Comparison of ENCODE assay signal across 2 cellular contexts in genomic region chr19:32652893-32653625, GRCh38.
TF ChIP-seq lines count a peak whose summit lies in the region.

No MANE protein-coding gene starts in this region.

TF ChIP-seq in liver, 16 proteins besides CTCF, POLR2A, EP300 and RAD21:
- TF ChIP-seq JUND (IDR thresholded peaks at IDR 0.05) (no peak), FOXA2 (IDR thresholded peaks at IDR 0.05) (no peak), RXRA (IDR thresholded peaks at IDR 0.05) (peak; percentile 36 to 48), SP1 (IDR thresholded peaks at IDR 0.05) (peak; percentile 16), TAF1 (conservative IDR thresholded peaks at IDR 0.05) (no peak), REST (IDR thresholded peaks at IDR 0.05) (no peak), MAX (IDR thresholded peaks at IDR 0.05) (no peak), YY1 (IDR thresholded peaks at IDR 0.05) (peak; percentile 40), HNF4A (conservative IDR thresholded peaks at IDR 0.05) (peak; percentile 17 to 39)

TF ChIP-seq in HepG2, 621 proteins besides CTCF, POLR2A, EP300 and RAD21:
- no peak for TF ChIP-seq ZNF530 (CRISPR knock-in tag; IDR thresholded peaks at IDR 0.05; ENCODE audit: low read depth)
- TF ChIP-seq ZNF547 (CRISPR knock-in tag; IDR thresholded peaks at IDR 0.05) = no peak
- no peak for TF ChIP-seq ZBTB44 (CRISPR knock-in tag; IDR thresholded peaks at IDR 0.05)
- TF ChIP-seq PRPF4 (IDR thresholded peaks at IDR 0.05; ENCODE audit: low read depth, low read length, poor library complexity, severe bottlenecking) = no peak
- TF ChIP-seq PRMT3 (CRISPR knock-in tag; IDR thresholded peaks at IDR 0.05; ENCODE audit: borderline replicate concordance, low read depth) = no peak
- TF ChIP-seq ZNF749 (CRISPR knock-in tag; IDR thresholded peaks at IDR 0.05; ENCODE audit: borderline replicate concordance) = no peak
- no peak for TF ChIP-seq U2AF1 (optimal IDR thresholded peaks at IDR 0.05; ENCODE audit: low read depth, low read length)
- TF ChIP-seq ZNF883 (CRISPR knock-in tag; IDR thresholded peaks at IDR 0.05; ENCODE audit: not compliant biosample characterization) = no peak
- TF ChIP-seq ZBTB43 (CRISPR knock-in tag; conservative IDR thresholded peaks at IDR 0.05) = no peak
- no peak for TF ChIP-seq SMC3 (IDR thresholded peaks at IDR 0.05; ENCODE audit: low read length)
- TF ChIP-seq ZNF367 (CRISPR knock-in tag; IDR thresholded peaks at IDR 0.05; ENCODE audit: borderline replicate concordance) = no peak
- TF ChIP-seq MED8 (CRISPR knock-in tag; IDR thresholded peaks at IDR 0.05; ENCODE audit: insufficient replicate concordance) = no peak
- TF ChIP-seq ZFP62 (CRISPR knock-in tag; IDR thresholded peaks at IDR 0.05) = no peak
- no peak for TF ChIP-seq HDAC1 (CRISPR knock-in tag; IDR thresholded peaks at IDR 0.05)
- TF ChIP-seq RBM22 (optimal IDR thresholded peaks at IDR 0.05; ENCODE audit: low read length) = no peak
- no peak for TF ChIP-seq IKZF5 (CRISPR knock-in tag; IDR thresholded peaks at IDR 0.05)
- TF ChIP-seq ZBTB26 (CRISPR knock-in tag; IDR thresholded peaks at IDR 0.05; ENCODE audit: borderline replicate concordance) = no peak
- TF ChIP-seq SP4 (CRISPR knock-in tag; IDR thresholded peaks at IDR 0.05) = no peak
